ENCODE assay signal across 11 cellular contexts in genomic region chr7:1024331-1024761, GRCh38. TPM values are rescaled to one million over a fixed set of nuclear protein-coding genes. Genes with fewer than 3 reads are reported as not detected.
DNase-seq lines count a peak whose midpoint lies in the region; ATAC-seq lines count a peak whose summit lies in the region.
"Had no signal": no experiment of that assay in that cellular context is flagged by ENCODE, and none has a peak within 500 bp of the region (broad histone marks: within the 10 kb centered on the region; RNA-seq: fewer than 3 reads in every experiment).

No MANE protein-coding gene starts in this region.

- H3K4me3 Mint-ChIP-seq in stimulated activated naive B cell treated with anti-CD40 and anti-IgM and Interleukin-4, amounts not matched to agents 10 μg/mL and 1 μg/mL and 100 μg/mL, for 72 hours, result peak overlapping the region; percentile 75 to 81
- H3K4me3 Mint-ChIP-seq in activated CD4-positive, alpha-beta memory T cell treated with anti-CD3 and anti-CD28 coated beads for 36 hours, result no peak overlapping the region

- DNase-seq in Right ventricle myocardium inferior (ENCODE audit: missing footprints) (peak; percentile 20), Right ventricle myocardium superior (no peak), NCI-H1105 (lab: John Stamatoyannopoulos, UW) (peak; percentile 13), SW 1271 (lab: John Stamatoyannopoulos, UW) (no peak), AG08396 (ENCODE audit: low spot score) (no peak)
- DNase-seq in stimulated activated naive B cell treated with anti-CD40 and anti-IgM and Interleukin-4, amounts not matched to agents 10 μg/mL and 1 μg/mL and 100 μg/mL, for 72 hours, result peak; percentile 93
- DNase-seq in activated CD4-positive, alpha-beta memory T cell treated with anti-CD3 and anti-CD28 coated beads for 36 hours, result no peak
- DNase-seq: activated T-cell treated with anti-CD3 and anti-CD28 coated beads for 4 hours, NCI-H146 had no signal

- POLR2A ChIA-PET in activated CD4-positive, alpha-beta memory T cell treated with anti-CD3 and anti-CD28 coated beads for 36 hours (lab: Charles Lee), result no interaction called here

- peak overlapping the region; percentile 97 for H3K27ac Mint-ChIP-seq in stimulated activated naive B cell treated with anti-CD40 and anti-IgM and Interleukin-4, amounts not matched to agents 10 μg/mL and 1 μg/mL and 100 μg/mL, for 72 hours
- H3K27ac Mint-ChIP-seq in activated CD4-positive, alpha-beta memory T cell treated with anti-CD3 and anti-CD28 coated beads for 36 hours, result no peak overlapping the region

- no peaks in the 10 kb centered on the region for H3K27me3 Mint-ChIP-seq in stimulated activated naive B cell treated with anti-CD40 and anti-IgM and Interleukin-4, amounts not matched to agents 10 μg/mL and 1 μg/mL and 100 μg/mL, for 72 hours
- H3K27me3 Mint-ChIP-seq in activated CD4-positive, alpha-beta memory T cell treated with anti-CD3 and anti-CD28 coated beads for 36 hours, result no peaks in the 10 kb centered on the region

- ATAC-seq in Right ventricle myocardium inferior, result no peak
- no peak for ATAC-seq in Right ventricle myocardium superior (ENCODE audit: poor library complexity)
- ATAC-seq in HG02852 (IDR thresholded peaks at IDR 0.05; ENCODE audit: unreplicated experiment), result peak; percentile 51
- peak; percentile 67 to 68 for ATAC-seq in stimulated activated naive B cell treated with anti-CD40 and anti-IgM and Interleukin-4, amounts not matched to agents 10 μg/mL and 1 μg/mL and 100 μg/mL, for 72 hours (replicated peaks)
- ATAC-seq: sciatic nerve had no signal

- no peaks in the 10 kb centered on the region for H3K9me3 Mint-ChIP-seq in stimulated activated naive B cell treated with anti-CD40 and anti-IgM and Interleukin-4, amounts not matched to agents 10 μg/mL and 1 μg/mL and 100 μg/mL, for 72 hours
- H3K9me3 Mint-ChIP-seq in activated CD4-positive, alpha-beta memory T cell treated with anti-CD3 and anti-CD28 coated beads for 36 hours, result peaks cover 9% of the 10 kb centered on the region

- peaks cover 59 to 81% of the 10 kb centered on the region in 2 donors for H3K4me1 Mint-ChIP-seq in stimulated activated naive B cell treated with anti-CD40 and anti-IgM and Interleukin-4, amounts not matched to agents 10 μg/mL and 1 μg/mL and 100 μg/mL, for 72 hours
- H3K4me1 Mint-ChIP-seq in activated CD4-positive, alpha-beta memory T cell treated with anti-CD3 and anti-CD28 coated beads for 36 hours (ENCODE audit: low read depth), result peaks cover 15% of the 10 kb centered on the region

- intact Hi-C loops in Right ventricle myocardium inferior (cut with DNase I), result no loop called here
- intact Hi-C loops in Right ventricle myocardium superior (cut with DNase I), result no loop called here
- intact Hi-C loops in activated CD4-positive, alpha-beta memory T cell treated with anti-CD3 and anti-CD28 coated beads for 36 hours (cut with micrococcal nuclease), result no loop called here

- CTCF ChIA-PET in activated CD4-positive, alpha-beta memory T cell treated with anti-CD3 and anti-CD28 coated beads for 36 hours (lab: Charles Lee), result interaction anchor here (1.2 to 2.9 kb wide), 2 partner anchors 31 to 41 kb away, joined by 3 to 12 read pairs; no protein-coding TSS in a partner anchor

- H3K36me3 Mint-ChIP-seq in stimulated activated naive B cell treated with anti-CD40 and anti-IgM and Interleukin-4, amounts not matched to agents 10 μg/mL and 1 μg/mL and 100 μg/mL, for 72 hours, result peaks cover 61 to 65% of the 10 kb centered on the region in 2 donors
- H3K36me3 Mint-ChIP-seq in activated CD4-positive, alpha-beta memory T cell treated with anti-CD3 and anti-CD28 coated beads for 36 hours, result peaks cover 21% of the 10 kb centered on the region

RNA-seq across cellular contexts. Expression of gene GPR146, which starts 20.0 kb away (rescaled TPM):
- total RNA-seq in Right ventricle myocardium inferior (30.6 TPM), Right ventricle myocardium superior (26.3 TPM)
- total RNA-seq in activated CD4-positive, alpha-beta memory T cell treated with anti-CD3 and anti-CD28 coated beads for 36 hours, result 1 to 10 TPM; 1.6 to 2.1 TPM

RNA-seq across cellular contexts. Expression of gene CYP2W1, which starts 41.4 kb away (rescaled TPM):
- not detected for total RNA-seq in Right ventricle myocardium inferior
- total RNA-seq in Right ventricle myocardium superior, result not detected
- not detected for total RNA-seq in activated CD4-positive, alpha-beta memory T cell treated with anti-CD3 and anti-CD28 coated beads for 36 hours

RNA-seq across cellular contexts. Expression of gene COX19, which starts 49.0 kb away (rescaled TPM):
- total RNA-seq in Right ventricle myocardium inferior (8.2 TPM), Right ventricle myocardium superior (8.0 TPM)
- total RNA-seq in activated CD4-positive, alpha-beta memory T cell treated with anti-CD3 and anti-CD28 coated beads for 36 hours, result 10 to 100 TPM; 14.1 to 15.6 TPM

Comparison
In these comparisons a context has a peak if more than half of its experiments do, and no peak if none do; other contexts are left out.
1. DNase-seq: peak in Right ventricle myocardium inferior (single experiment), NCI-H1105 (single experiment) and stimulated activated naive B cell treated with anti-CD40 and anti-IgM and Interleukin-4, amounts not matched to agents 10 μg/mL and 1 μg/mL and 100 μg/mL, for 72 hours (single experiment); none in Right ventricle myocardium superior (single experiment), SW 1271 (0 of 2), activated CD4-positive, alpha-beta memory T cell treated with anti-CD3 and anti-CD28 coated beads for 36 hours (single experiment) and AG08396 (single experiment).
2. ATAC-seq: peak in HG02852 (single experiment) and stimulated activated naive B cell treated with anti-CD40 and anti-IgM and Interleukin-4, amounts not matched to agents 10 μg/mL and 1 μg/mL and 100 μg/mL, for 72 hours (2 of 2); none in Right ventricle myocardium inferior (single experiment) and Right ventricle myocardium superior (single experiment).